33 cellular contexts compared by ENCODE assay signal in genomic region chr22:38773363-38773946, GRCh38.
"Had no signal": no experiment of that assay in that cellular context is flagged by ENCODE, and none has a peak within 500 bp of the region (broad histone marks: within the 10 kb centered on the region; RNA-seq: fewer than 3 reads in every experiment).

No MANE protein-coding gene starts in this region.

- FAIRE-seq: TTC549 had no signal

- H3K4me3 ChIP-seq: adrenal gland had no signal

- H3K27me3 Mint-ChIP-seq: activated B cell treated with CpG ODN at 0.5 μM for 24 hours; activated CD4-positive, alpha-beta memory T cell treated with anti-CD3 and anti-CD28 coated beads for 36 hours; activated CD4-positive, alpha-beta T cell treated with anti-CD3 and anti-CD28 coated beads, Interleukin-2, amount 10 ng/mL, durations not matched to agents 24 days and 14 days; activated CD8-positive, alpha-beta T cell treated with anti-CD3 and anti-CD28 coated beads for 36 hours; activated naive CD8-positive, alpha-beta T cell treated with anti-CD3 and anti-CD28 coated beads for 36 hours; activated T-helper 17 cell treated with anti-CD3 and anti-CD28 coated beads, Interleukin-2, amount 50 U/mL, for 72 hours had no signal

- H3K27ac Mint-ChIP-seq: activated B cell treated with CpG ODN at 0.5 μM for 24 hours; activated CD4-positive, alpha-beta memory T cell treated with anti-CD3 and anti-CD28 coated beads for 36 hours; activated CD4-positive, alpha-beta T cell treated with anti-CD3 and anti-CD28 coated beads, Interleukin-2, amount 10 ng/mL, durations not matched to agents 24 days and 14 days; activated CD8-positive, alpha-beta T cell treated with anti-CD3 and anti-CD28 coated beads for 36 hours; activated naive CD4-positive, alpha-beta T cell treated with anti-CD3 and anti-CD28 coated beads for 36 hours; activated naive CD8-positive, alpha-beta T cell treated with anti-CD3 and anti-CD28 coated beads for 36 hours; activated T-cell treated with anti-CD3 and anti-CD28 coated beads, Interleukin-2, amount 50 U/mL, for 72 hours; activated T-helper 1 cell treated with anti-CD3 and anti-CD28 coated beads, Interleukin-12 subunit alpha, Interleukin-12 subunit beta, Interleukin-2, Interleukin-4 antibody, amounts not matched to agents 30 ng/mL and 10 ng/mL and 1 ng/mL, durations not matched to agents 14 hours and 24 hours and 36 hours; activated T-helper 17 cell treated with anti-CD3 and anti-CD28 coated beads, Interleukin-2, amount 50 U/mL, for 72 hours; T-helper 1 cell treated with Interleukin-12 subunit alpha and Interleukin-12 subunit beta and Interleukin-4 antibody, amounts not matched to agents 30 μg/mL and 1 μg/mL, for 36 hours; T-helper 2 cell treated with Interferon-gamma antibody and Interleukin-4, amounts not matched to agents 5 μg/mL and 100 μg/mL, for 36 hours had no signal

- H3K9me3 ChIP-seq: adrenal gland had no signal

- H3K27ac ChIP-seq: adrenal gland, VCaP had no signal

- DNase-seq: activated B cell treated with CpG ODN at 0.5 μM for 24 hours; activated CD4-positive, alpha-beta memory T cell treated with anti-CD3 and anti-CD28 coated beads for 36 hours; activated CD4-positive, alpha-beta T cell treated with anti-CD3 and anti-CD28 coated beads for 4 hours; activated CD4-positive, alpha-beta T cell treated with anti-CD3 and anti-CD28 coated beads, Interleukin-2, amount 10 ng/mL, durations not matched to agents 24 days and 14 days; activated CD4-positive, alpha-beta T cell treated with anti-CD3 and anti-CD28 coated beads, Interleukin-2, amount 50 U/mL, for 1 hour; activated CD4-positive, alpha-beta T cell treated with anti-CD3 and anti-CD28 coated beads, Interleukin-2, amount 50 U/mL, for 4 hours; activated CD4-positive, CD25-positive, alpha-beta regulatory T cell treated with anti-CD3 and anti-CD28 coated beads, Interleukin-2, amount 50 U/mL, for 72 hours; activated CD8-positive, alpha-beta memory T cell treated with anti-CD3 and anti-CD28 coated beads, Interleukin-2, amount 50 U/mL, for 4 hours; activated CD8-positive, alpha-beta T cell treated with anti-CD3 and anti-CD28 coated beads for 36 hours; activated effector memory CD4-positive, alpha-beta T cell treated with anti-CD3 and anti-CD28 coated beads, Interleukin-2, amount 50 U/mL, for 16 hours; activated gamma-delta T cell treated with Interleukin-2 at 50 U/mL for 16 hours; activated naive CD4-positive, alpha-beta T cell; activated naive CD4-positive, alpha-beta T cell treated with anti-CD3 and anti-CD28 coated beads for 36 hours; activated naive CD4-positive, alpha-beta T cell treated with anti-CD3 and anti-CD28 coated beads, Interleukin-2, amount 50 U/mL, for 16 hours; activated naive CD8-positive, alpha-beta T cell treated with anti-CD3 and anti-CD28 coated beads for 36 hours; activated T-cell treated with anti-CD3 and anti-CD28 coated beads for 4 hours; activated T-cell treated with anti-CD3 and anti-CD28 coated beads, Interleukin-2, amount 50 U/mL, for 1 hour; activated T-cell treated with anti-CD3 and anti-CD28 coated beads, Interleukin-2, amount 50 U/mL, for 4 hours; activated T-cell treated with anti-CD3 and anti-CD28 coated beads, Interleukin-2, amount 50 U/mL, for 72 hours; adrenal gland; amniotic stem cell; aorta; central memory CD4-positive, alpha-beta T cell; T-helper 2 cell; T-helper 9 cell had no signal

- H3K36me3 Mint-ChIP-seq: activated CD4-positive, alpha-beta memory T cell treated with anti-CD3 and anti-CD28 coated beads for 36 hours; activated naive CD4-positive, alpha-beta T cell treated with anti-CD3 and anti-CD28 coated beads, Interleukin-2, amount 50 U/mL, for 72 hours; activated naive CD8-positive, alpha-beta T cell treated with anti-CD3 and anti-CD28 coated beads for 36 hours had no signal

- ATAC-seq: activated CD8-positive, alpha-beta T cell treated with anti-CD3 and anti-CD28 coated beads for 36 hours; activated naive CD4-positive, alpha-beta T cell treated with anti-CD3 and anti-CD28 coated beads, Interleukin-2, amount 50 U/mL, for 72 hours; activated T-cell treated with anti-CD3 and anti-CD28 coated beads, Interleukin-2, amount 50 U/mL, for 4 hours; activated T-cell treated with anti-CD3 and anti-CD28 coated beads, Interleukin-2, amount 50 U/mL, for 72 hours; activated T-helper 17 cell treated with anti-CD3 and anti-CD28 coated beads, Interleukin-2, amount 50 U/mL, for 72 hours had no signal

- H3K27me3 ChIP-seq: adrenal gland had no signal

- H3K36me3 ChIP-seq: adrenal gland had no signal

- H3K4me1 ChIP-seq: adrenal gland had no signal

- H3K9me3 Mint-ChIP-seq: activated B cell treated with CpG ODN at 0.5 μM for 24 hours; activated CD4-positive, alpha-beta memory T cell treated with anti-CD3 and anti-CD28 coated beads for 36 hours; activated CD4-positive, alpha-beta T cell treated with anti-CD3 and anti-CD28 coated beads, Interleukin-2, amount 10 ng/mL, durations not matched to agents 24 days and 14 days; activated CD8-positive, alpha-beta T cell treated with anti-CD3 and anti-CD28 coated beads for 36 hours; activated naive CD4-positive, alpha-beta T cell treated with anti-CD3 and anti-CD28 coated beads for 36 hours; activated naive CD4-positive, alpha-beta T cell treated with anti-CD3 and anti-CD28 coated beads, Interleukin-2, amount 50 U/mL, for 72 hours; activated naive CD8-positive, alpha-beta T cell treated with anti-CD3 and anti-CD28 coated beads for 36 hours; activated T-cell treated with anti-CD3 and anti-CD28 coated beads, Interleukin-2, amount 50 U/mL, for 4 hours; activated T-cell treated with anti-CD3 and anti-CD28 coated beads, Interleukin-2, amount 50 U/mL, for 72 hours; activated T-helper 1 cell treated with anti-CD3 and anti-CD28 coated beads, Interleukin-12 subunit alpha, Interleukin-12 subunit beta, Interleukin-2, Interleukin-4 antibody, amounts not matched to agents 30 ng/mL and 10 ng/mL and 1 ng/mL, durations not matched to agents 14 hours and 24 hours and 36 hours; activated T-helper 17 cell treated with anti-CD3 and anti-CD28 coated beads, Interleukin-2, amount 50 U/mL, for 72 hours; brain; T-helper 1 cell treated with Interleukin-12 subunit alpha and Interleukin-12 subunit beta and Interleukin-4 antibody, amounts not matched to agents 30 μg/mL and 1 μg/mL, for 36 hours; T-helper 2 cell treated with Interferon-gamma antibody and Interleukin-4, amounts not matched to agents 5 μg/mL and 100 μg/mL, for 36 hours had no signal

- H3K4me3 Mint-ChIP-seq: activated B cell treated with CpG ODN at 0.5 μM for 24 hours; activated CD4-positive, alpha-beta memory T cell treated with anti-CD3 and anti-CD28 coated beads for 36 hours; activated CD4-positive, alpha-beta T cell treated with anti-CD3 and anti-CD28 coated beads, Interleukin-2, amount 10 ng/mL, durations not matched to agents 24 days and 14 days; activated CD8-positive, alpha-beta T cell treated with anti-CD3 and anti-CD28 coated beads for 36 hours; activated naive CD4-positive, alpha-beta T cell treated with anti-CD3 and anti-CD28 coated beads for 36 hours; activated naive CD8-positive, alpha-beta T cell treated with anti-CD3 and anti-CD28 coated beads for 36 hours; activated T-cell treated with anti-CD3 and anti-CD28 coated beads, Interleukin-2, amount 50 U/mL, for 4 hours; activated T-cell treated with anti-CD3 and anti-CD28 coated beads, Interleukin-2, amount 50 U/mL, for 72 hours; activated T-helper 1 cell treated with anti-CD3 and anti-CD28 coated beads, Interleukin-12 subunit alpha, Interleukin-12 subunit beta, Interleukin-2, Interleukin-4 antibody, amounts not matched to agents 30 ng/mL and 10 ng/mL and 1 ng/mL, durations not matched to agents 14 hours and 24 hours and 36 hours; activated T-helper 17 cell treated with anti-CD3 and anti-CD28 coated beads, Interleukin-2, amount 50 U/mL, for 72 hours; brain; T-helper 1 cell treated with Interleukin-12 subunit alpha and Interleukin-12 subunit beta and Interleukin-4 antibody, amounts not matched to agents 30 μg/mL and 1 μg/mL, for 36 hours; T-helper 2 cell treated with Interferon-gamma antibody and Interleukin-4, amounts not matched to agents 5 μg/mL and 100 μg/mL, for 36 hours had no signal
